ENCODE assay signal across 10 cellular contexts in the genomic region with DNA sequence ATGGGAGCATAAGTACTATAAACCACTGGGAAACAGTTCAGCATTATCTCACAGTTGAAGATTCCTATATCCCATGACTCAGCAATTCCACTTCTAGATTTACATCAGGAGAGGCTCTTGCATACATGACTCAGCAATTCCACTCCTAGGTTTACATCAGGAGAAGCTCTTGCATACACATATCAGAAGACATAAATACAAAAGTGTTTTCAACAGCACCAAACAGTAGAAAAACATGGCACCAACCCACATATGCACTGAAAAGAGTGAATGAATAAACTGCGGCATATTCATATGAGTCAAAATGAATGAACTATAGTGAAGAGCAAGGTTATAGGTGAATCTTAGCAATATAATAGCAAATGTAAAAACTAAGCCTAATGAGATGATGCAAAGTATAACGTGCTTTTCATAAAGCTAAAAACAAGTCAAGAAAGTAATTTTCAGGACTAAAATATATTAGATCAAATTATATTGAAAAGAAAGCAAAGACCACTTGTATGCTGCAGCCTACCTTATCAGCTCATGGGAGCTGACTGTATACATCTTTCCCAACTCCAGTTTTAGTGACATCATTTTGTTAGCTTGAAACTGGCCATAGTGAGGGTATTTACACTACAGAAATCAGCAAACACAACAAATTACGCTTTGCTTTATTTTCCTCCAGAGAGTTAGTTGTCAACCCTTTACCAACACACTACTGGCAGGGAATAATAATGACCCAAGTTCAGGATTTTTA.
A peak's percentile ranks its signal among the peaks of the same experiment; 100 is the strongest.
DNase-seq lines count a peak whose midpoint lies in the region; ATAC-seq and TF ChIP-seq lines count a peak whose summit lies in the region.
"Had no signal": no experiment of that assay in that cellular context is flagged by ENCODE, and none has a peak within 500 bp of the region (broad histone marks: within the 10 kb centered on the region; RNA-seq: fewer than 3 reads in every experiment).

No MANE protein-coding gene starts in this region.

- H3K27me3 ChIP-seq in CD8-positive, alpha-beta memory T cell (ENCODE audit: insufficient read depth, low read length, poor library complexity, severe bottlenecking), result no peaks in the 10 kb centered on the region
- no peaks in the 10 kb centered on the region for H3K27me3 ChIP-seq in SK-N-SH (ENCODE audit: insufficient read depth)

- no peak for TF ChIP-seq EP300 in SK-N-SH (IDR thresholded peaks at IDR 0.05; ENCODE audit: borderline replicate concordance in 1 of 2, low read depth in 1 of 2, low read length in 1 of 2)

- H3K27me3 Mint-ChIP-seq in CD8-positive, alpha-beta memory T cell, result peaks cover 8 to 45% of the 10 kb centered on the region in 2 donors
- H3K27me3 Mint-ChIP-seq in activated CD4-positive, alpha-beta memory T cell treated with anti-CD3 and anti-CD28 coated beads for 36 hours, result peaks cover 23% of the 10 kb centered on the region

- H3K4me3 ChIP-seq in CD8-positive, alpha-beta memory T cell (ENCODE audit: low read length), result no peak overlapping the region
- no peak overlapping the region for H3K4me3 ChIP-seq in SK-N-SH (ENCODE audit: low read depth in 2 of 2, low read length in 1 of 2)
- H3K4me3 ChIP-seq: stomach had no signal

- TF ChIP-seq CTCF in SK-N-SH (IDR thresholded peaks at IDR 0.05), result no peak

- H3K27ac ChIP-seq in CD8-positive, alpha-beta memory T cell (ENCODE audit: low read depth, low read length), result peak overlapping the region; percentile 1
- H3K27ac ChIP-seq in SK-N-SH (ENCODE audit: low read depth in 2 of 2, low read length in 1 of 2), result peak overlapping the region in 1 of 2 experiments; percentile 71; a peak in 2 of 4 replicates
- H3K27ac ChIP-seq: parathyroid adenoma, stomach had no signal

- peaks cover 15% of the 10 kb centered on the region for H3F3A ChIP-seq in SK-N-SH (replicated peaks; ENCODE audit: insufficient read depth)

- DNase-seq in CD8-positive, alpha-beta memory T cell, result no peak
- peak; percentile 45 for DNase-seq in HS-5 (ENCODE audit: low read depth)
- no peak for DNase-seq in SK-N-SH
- DNase-seq in glomerular endothelial cell (ENCODE audit: extremely low read depth, low read depth, low spot score), result peak; percentile 20
- no peak for DNase-seq in NCI-H524 treated with DMSO at 0.1 percent for 48 hours (lab: John Stamatoyannopoulos, UW)
- no peak for DNase-seq in DMS79 (lab: John Stamatoyannopoulos, UW)
- no peak for DNase-seq in activated CD4-positive, alpha-beta memory T cell treated with anti-CD3 and anti-CD28 coated beads for 36 hours
- DNase-seq in left cardiac atrium, result no peak
- DNase-seq: stomach had no signal

- no peak for TF ChIP-seq RAD21 in SK-N-SH (IDR thresholded peaks at IDR 0.05; ENCODE audit: low read length)

- H3K4me3 Mint-ChIP-seq in CD8-positive, alpha-beta memory T cell, result no peak overlapping the region
- H3K4me3 Mint-ChIP-seq in activated CD4-positive, alpha-beta memory T cell treated with anti-CD3 and anti-CD28 coated beads for 36 hours, result no peak overlapping the region

- no peak overlapping the region for H3K9ac ChIP-seq in SK-N-SH
- H3K9ac ChIP-seq: parathyroid adenoma had no signal

- POLR2A ChIA-PET in CD8-positive, alpha-beta memory T cell (lab: Charles Lee), result no interaction called here
- POLR2A ChIA-PET in SK-N-SH (lab: Yijun Ruan, JAX), result no interaction called here
- POLR2A ChIA-PET in activated CD4-positive, alpha-beta memory T cell treated with anti-CD3 and anti-CD28 coated beads for 36 hours (lab: Charles Lee), result interaction anchor here (0.6 kb wide), 1 partner anchor 257 kb away, joined by 4 read pairs; no protein-coding TSS in a partner anchor

- no peaks in the 10 kb centered on the region for H3K9me3 ChIP-seq in CD8-positive, alpha-beta memory T cell (ENCODE audit: low read length)
- no peaks in the 10 kb centered on the region for H3K9me3 ChIP-seq in SK-N-SH
- H3K9me3 ChIP-seq: stomach had no signal

- peak overlapping the region; percentile 17; the same call in 1 of the 2 replicates for H2AFZ ChIP-seq in SK-N-SH (ENCODE audit: low read depth)
- H2AFZ ChIP-seq: parathyroid adenoma had no signal

- H3K27ac Mint-ChIP-seq in CD8-positive, alpha-beta memory T cell, result no peak overlapping the region
- H3K27ac Mint-ChIP-seq in activated CD4-positive, alpha-beta memory T cell treated with anti-CD3 and anti-CD28 coated beads for 36 hours, result no peak overlapping the region

- H3K9me3 Mint-ChIP-seq in CD8-positive, alpha-beta memory T cell, result peaks cover 0 to 4% (median 0%) of the 10 kb centered on the region in 5 donors
- H3K9me3 Mint-ChIP-seq in activated CD4-positive, alpha-beta memory T cell treated with anti-CD3 and anti-CD28 coated beads for 36 hours, result no peaks in the 10 kb centered on the region

- no peak for ATAC-seq in left cardiac atrium

- H3K36me3 ChIP-seq in CD8-positive, alpha-beta memory T cell (ENCODE audit: insufficient read depth, low read length), result no peaks in the 10 kb centered on the region
- no peaks in the 10 kb centered on the region for H3K36me3 ChIP-seq in SK-N-SH (replicated peaks in 1 of 2; ENCODE audit: control insufficient read depth in 1 of 2, insufficient read depth in 2 of 2, low read length in 1 of 2)
- H3K36me3 ChIP-seq: stomach had no signal

- intact Hi-C loops in activated CD4-positive, alpha-beta memory T cell treated with anti-CD3 and anti-CD28 coated beads for 36 hours (cut with micrococcal nuclease), result loop anchor here (10.0 kb wide), 1 partner anchor 215 kb away; the partner anchor contains the start of gene AQP7
- intact Hi-C loops in left cardiac atrium (cut with DNase I), result no loop called here

- no peaks in the 10 kb centered on the region for H4K20me1 ChIP-seq in SK-N-SH (ENCODE audit: insufficient read depth)

- H3K4me2 ChIP-seq in SK-N-SH, result no peak overlapping the region

- WGBS in SK-N-SH (ENCODE audit: low lambda C conversion rate), result 69% methylated on average over 3 of the region's 3 CpGs

- no peaks in the 10 kb centered on the region for H3K4me1 ChIP-seq in CD8-positive, alpha-beta memory T cell (ENCODE audit: insufficient read depth, low read length)
- H3K4me1 ChIP-seq in SK-N-SH (ENCODE audit: control insufficient read depth in 1 of 2, insufficient read depth in 2 of 2, low read depth in 1 of 2, low read length in 1 of 2), result peaks cover 5 to 12% of the 10 kb centered on the region in 2 experiments; a peak in 2 of 4 replicates
- H3K4me1 ChIP-seq: parathyroid adenoma had no signal

- no peaks in the 10 kb centered on the region for H3K79me2 ChIP-seq in SK-N-SH (ENCODE audit: insufficient read depth)
- H3K79me2 ChIP-seq: parathyroid adenoma had no signal

- H3K9me2 ChIP-seq in SK-N-SH, result no peaks in the 10 kb centered on the region

- peaks cover 4 to 5% (median 5%) of the 10 kb centered on the region in 3 donors for H3K4me1 Mint-ChIP-seq in CD8-positive, alpha-beta memory T cell
- peaks cover 9% of the 10 kb centered on the region for H3K4me1 Mint-ChIP-seq in activated CD4-positive, alpha-beta memory T cell treated with anti-CD3 and anti-CD28 coated beads for 36 hours (ENCODE audit: low read depth)

- no peaks in the 10 kb centered on the region for H3K36me3 Mint-ChIP-seq in CD8-positive, alpha-beta memory T cell
- H3K36me3 Mint-ChIP-seq in activated CD4-positive, alpha-beta memory T cell treated with anti-CD3 and anti-CD28 coated beads for 36 hours, result no peaks in the 10 kb centered on the region

- CTCF ChIA-PET in CD8-positive, alpha-beta memory T cell (lab: Charles Lee), result no interaction called here
- CTCF ChIA-PET in SK-N-SH (lab: Yijun Ruan, JAX), result interaction anchor here (0.8 to 15.7 kb wide), 2 partner anchors 102 to 118 kb away, joined by 3 to 496 read pairs; no protein-coding TSS in a partner anchor
- CTCF ChIA-PET in activated CD4-positive, alpha-beta memory T cell treated with anti-CD3 and anti-CD28 coated beads for 36 hours (lab: Charles Lee), result interaction anchor here (1.3 to 16.2 kb wide), 3 partner anchors 8 to 102 kb away, joined by 3 to 404 read pairs (median 6); no protein-coding TSS in a partner anchor

TF ChIP-seq in SK-N-SH, 30 proteins besides CTCF, POLR2A, EP300 and RAD21:
- peak; percentile 11; the same call in 1 of the 2 replicates for TF ChIP-seq JUND (IDR thresholded peaks at IDR 0.05)
- TF ChIP-seq, protein P1, sequence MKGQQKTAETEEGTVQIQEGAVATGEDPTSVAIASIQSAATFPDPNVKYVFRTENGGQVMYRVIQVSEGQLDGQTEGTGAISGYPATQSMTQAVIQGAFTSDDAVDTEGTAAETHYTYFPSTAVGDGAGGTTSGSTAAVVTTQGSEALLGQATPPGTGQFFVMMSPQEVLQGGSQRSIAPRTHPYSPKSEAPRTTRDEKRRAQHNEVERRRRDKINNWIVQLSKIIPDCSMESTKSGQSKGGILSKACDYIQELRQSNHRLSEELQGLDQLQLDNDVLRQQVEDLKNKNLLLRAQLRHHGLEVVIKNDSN (IDR thresholded peaks at IDR 0.05; ENCODE audit: borderline replicate concordance, low read depth), result no peak

Comparison
In these comparisons a context has a peak if more than half of its experiments do, and no peak if none do; other contexts are left out.
1. DNase-seq: peak in HS-5 (single experiment) and glomerular endothelial cell (single experiment); none in CD8-positive, alpha-beta memory T cell (0 of 5), SK-N-SH (single experiment), NCI-H524 treated with DMSO at 0.1 percent for 48 hours (single experiment), DMS79 (single experiment), activated CD4-positive, alpha-beta memory T cell treated with anti-CD3 and anti-CD28 coated beads for 36 hours (single experiment) and left cardiac atrium (single experiment).